13 cellular contexts compared by ENCODE assay signal in genomic region chr7:142231716-142232115, GRCh38. TPM values are rescaled to one million over a fixed set of nuclear protein-coding genes. Genes with fewer than 3 reads are reported as not detected.
DNase-seq lines count a peak whose midpoint lies in the region; ATAC-seq and TF ChIP-seq lines count a peak whose summit lies in the region.
"Had no signal": no experiment of that assay in that cellular context is flagged by ENCODE, and none has a peak within 500 bp of the region (broad histone marks: within the 10 kb centered on the region; RNA-seq: fewer than 3 reads in every experiment).

No MANE protein-coding gene starts in this region.

- H3K27me3 Mint-ChIP-seq in Calu3 (ENCODE audit: unreplicated experiment) (no peaks in the 10 kb centered on the region), T-helper 17 cell (peaks cover 47% of the 10 kb centered on the region)

- H3K4me3 Mint-ChIP-seq in Calu3 (ENCODE audit: low read depth, unreplicated experiment) = no peak overlapping the region
- H3K4me3 Mint-ChIP-seq in T-helper 17 cell = no peak overlapping the region

- TF ChIP-seq CTCF in Calu3 (IDR thresholded peaks at IDR 0.05; ENCODE audit: unreplicated experiment) = no peak

- CTCF ChIA-PET in Calu3 (lab: Charles Lee) = no interaction called here

- no TSS peak for BruUV-seq in Calu3 (replicated peaks; lab: Mats Ljungman, UMichigan)

- no peak overlapping the region for H3K4me3 ChIP-seq in H7 (ENCODE audit: insufficient read depth, low read depth, low read length)
- H3K4me3 ChIP-seq: lung, Peyer's patch, stomach had no signal

- H3K27me3 ChIP-seq in H7 (ENCODE audit: control insufficient read depth, insufficient read depth, low read length) = no peaks in the 10 kb centered on the region
- H3K27me3 ChIP-seq: Peyer's patch had no signal

- H3K9me3 ChIP-seq in T-helper 17 cell (ENCODE audit: control insufficient read depth, low read length, poor library complexity, severe bottlenecking) = no peaks in the 10 kb centered on the region
- H3K9me3 ChIP-seq: Peyer's patch, stomach had no signal

- H3K4me1 Mint-ChIP-seq in Calu3 (ENCODE audit: low read depth, unreplicated experiment) (no peaks in the 10 kb centered on the region), T-helper 17 cell (no peaks in the 10 kb centered on the region)

- DNase-seq in Calu3 (peak; percentile 21), H7 (peak; percentile 80), OCI-M1 (lab: John Stamatoyannopoulos, UW) (peak; percentile 60), iPS-NIHi11 (ENCODE audit: low spot score) (peak; percentile 83), T-helper 17 cell (no peak), mucosa of gallbladder (ENCODE audit: low spot score) (no peak)
- DNase-seq: activated CD8-positive, alpha-beta memory T cell treated with anti-CD3 and anti-CD28 coated beads for 24 hours; Peyer's patch; stomach had no signal

- H3K36me3 ChIP-seq in H7 (replicated peaks; ENCODE audit: control insufficient read depth, insufficient read depth, low read length) = no peaks in the 10 kb centered on the region
- H3K36me3 ChIP-seq: stomach had no signal

- ATAC-seq in T-helper 17 cell = no peak
- ATAC-seq in GM18517 (IDR thresholded peaks at IDR 0.05; ENCODE audit: unreplicated experiment) = no peak
- ATAC-seq in HG03280 (IDR thresholded peaks at IDR 0.05; ENCODE audit: unreplicated experiment) = no peak

- H3K27ac Mint-ChIP-seq in Calu3 (ENCODE audit: unreplicated experiment) = no peak overlapping the region
- no peak overlapping the region for H3K27ac Mint-ChIP-seq in T-helper 17 cell

- intact Hi-C loops in Calu3 (cut with micrococcal nuclease; ENCODE audit: unreplicated experiment) = no loop called here

- H3K9me3 Mint-ChIP-seq in Calu3 (ENCODE audit: low read depth, unreplicated experiment) = no peaks in the 10 kb centered on the region

- H3K36me3 Mint-ChIP-seq in Calu3 (ENCODE audit: insufficient read depth, unreplicated experiment) = peaks cover 21% of the 10 kb centered on the region
- H3K36me3 Mint-ChIP-seq in T-helper 17 cell (ENCODE audit: low read depth) = no peaks in the 10 kb centered on the region

RNA-seq across cellular contexts. Expression of gene PRSS58, which starts 26.1 kb away (rescaled TPM):
- not detected in 2 replicates for total RNA-seq in Calu3 (2022)
- total RNA-seq in H7 (2014; rRNA removed; shearing (Covaris generic)) = not detected in 2 replicates
- not detected for total RNA-seq in T-helper 17 cell
- total RNA-seq in mucosa of gallbladder = not detected
- total RNA-seq: fibroblast of lung, lung, Peyer's patch, stomach had no signal

Comparison
In these comparisons a context has a peak if more than half of its experiments do, and no peak if none do; other contexts are left out.
1. DNase-seq: peak in Calu3 (single experiment), H7 (single experiment), OCI-M1 (single experiment) and iPS-NIHi11 (single experiment); none in T-helper 17 cell (0 of 3) and mucosa of gallbladder (single experiment).